Comparison of ENCODE assay signal across 9 cellular contexts in genomic region chr2:158459161-158460003, GRCh38. TPM values are rescaled to one million over a fixed set of nuclear protein-coding genes. Genes with fewer than 3 reads are reported as not detected.
A peak's percentile ranks its signal among the peaks of the same experiment; 100 is the strongest.
DNase-seq lines count a peak whose midpoint lies in the region; ATAC-seq, FAIRE-seq and TF ChIP-seq lines count a peak whose summit lies in the region.
"Had no signal": no experiment of that assay in that cellular context is flagged by ENCODE, and none has a peak within 500 bp of the region (broad histone marks: within the 10 kb centered on the region; RNA-seq: fewer than 3 reads in every experiment).

No MANE protein-coding gene starts in this region.

- TF ChIP-seq CTCF in H9 (conservative IDR thresholded peaks at IDR 0.05) (no peak), H1 (IDR thresholded peaks at IDR 0.05; ENCODE audit: control extremely low read depth in 1 of 3, insufficient read depth in 1 of 3, low read depth in 1 of 3, low read length in 3 of 3) (no peak), osteocyte (IDR thresholded peaks at IDR 0.05) (no peak), GM20000 (IDR thresholded peaks at IDR 0.05; ENCODE audit: extremely low read depth, missing control alignments) (no peak)

- H4K20me1 ChIP-seq in H9 (ENCODE audit: control insufficient read depth, insufficient read depth, insufficient read length) (no peaks in the 10 kb centered on the region), H1 (replicated peaks in 1 of 2; ENCODE audit: control insufficient read depth in 1 of 2, insufficient read depth in 2 of 2, low read length in 2 of 2) (peaks cover 11 to 15% of the 10 kb centered on the region in 2 experiments)

- H2BK5ac ChIP-seq in H9 (ENCODE audit: insufficient read length, low read length), result no peak overlapping the region
- no peak overlapping the region for H2BK5ac ChIP-seq in H1 (ENCODE audit: low read depth, low read length)

- ATAC-seq in HG03039 (IDR thresholded peaks at IDR 0.05; ENCODE audit: unreplicated experiment), result no peak
- ATAC-seq in GM18867 (IDR thresholded peaks at IDR 0.05; ENCODE audit: unreplicated experiment), result no peak
- no peak for ATAC-seq in GM21526 (IDR thresholded peaks at IDR 0.05; ENCODE audit: low FRiP score, unreplicated experiment)

- H3K9me3 Mint-ChIP-seq in H9 (no peaks in the 10 kb centered on the region), osteocyte (ENCODE audit: unreplicated experiment) (no peaks in the 10 kb centered on the region)

- H2BK20ac ChIP-seq in H9 (ENCODE audit: low read depth, low read length, poor library complexity, severe bottlenecking) (no peak overlapping the region), H1 (ENCODE audit: low read length) (no peak overlapping the region)

- H3K23ac ChIP-seq in H9 (ENCODE audit: insufficient read length, low read depth, low read length), result no peak overlapping the region
- no peak overlapping the region for H3K23ac ChIP-seq in H1 (ENCODE audit: insufficient read length)

- no peaks in the 10 kb centered on the region for H3K27me3 Mint-ChIP-seq in H9 (ENCODE audit: low read depth)
- H3K27me3 Mint-ChIP-seq in osteocyte (ENCODE audit: unreplicated experiment), result no peaks in the 10 kb centered on the region

- no peak overlapping the region for H4K5ac ChIP-seq in H9 (ENCODE audit: insufficient read length, low read depth, low read length)
- H4K5ac ChIP-seq in H1 (ENCODE audit: insufficient read length, low read depth, low read length), result no peak overlapping the region

- no CpG with 5 or more reads among the region's 9 CpGs for WGBS in H9 (ENCODE audit: extremely low coverage, insufficient read length, low lambda C conversion rate)
- 50% methylated on average over 9 of the region's 9 CpGs; no CpG with 5 or more reads in 1 of the 2 experiments for WGBS in H1 (ENCODE audit: extremely low coverage in 1 of 2, insufficient coverage in 1 of 2, insufficient read length in 1 of 2, insufficient replicate concordance in 2 of 2, low coverage in 1 of 2, low lambda C conversion rate in 2 of 2, missing lambda C conversion rate in 1 of 2), 2 experiments

- H3K27ac ChIP-seq in H9 (ENCODE audit: insufficient read length, low read depth, low read length) (no peak overlapping the region), H1 (ENCODE audit: low read depth, low read length) (no peak overlapping the region)

- H3K27me3 ChIP-seq in H9 (ENCODE audit: insufficient read depth, low read length) (no peaks in the 10 kb centered on the region), H1 (replicated peaks in 1 of 4; ENCODE audit: control insufficient read depth in 3 of 4, extremely low read depth in 1 of 4, insufficient read depth in 3 of 4, low read length in 3 of 4) (no peaks in the 10 kb centered on the region)

- H4K91ac ChIP-seq in H9 (ENCODE audit: insufficient read length, low read depth, low read length) (no peak overlapping the region), H1 (replicated peaks; ENCODE audit: insufficient read length, low read length) (no peak overlapping the region)

- H4K8ac ChIP-seq in H9 (replicated peaks; ENCODE audit: insufficient read length, low read depth, low read length), result no peak overlapping the region
- H4K8ac ChIP-seq in H1 (ENCODE audit: extremely low read depth, insufficient read depth, low read length), result no peak overlapping the region

- POLR2A ChIA-PET in H1 (lab: Charles Lee; ENCODE audit: partially characterized antibody), result interaction anchor here (0.7 to 3.1 kb wide), 5 partner anchors 9 to 46 kb away, joined by 3 to 16 read pairs (median 4); no protein-coding TSS in a partner anchor

- H3K23me2 ChIP-seq in H9 (ENCODE audit: insufficient read length, low read depth, low read length, poor library complexity, severe bottlenecking) (peaks cover 8% of the 10 kb centered on the region), H1 (ENCODE audit: low read depth, low read length) (peaks cover 12% of the 10 kb centered on the region; the same call in 1 of the 2 replicates)

- H3K4me1 Mint-ChIP-seq in H9, result peaks cover 40 to 44% of the 10 kb centered on the region in 2 experiments
- H3K4me1 Mint-ChIP-seq in osteocyte (ENCODE audit: unreplicated experiment), result peaks cover 56% of the 10 kb centered on the region

- TF ChIP-seq EP300 in H1 (IDR thresholded peaks at IDR 0.05; ENCODE audit: borderline replicate concordance in 1 of 2, low read depth in 2 of 2, low read length in 2 of 2), result no peak

- peaks cover 21% of the 10 kb centered on the region; the same call in 1 of the 2 replicates for H3K79me2 ChIP-seq in H9 (ENCODE audit: insufficient read depth, low read length)
- peaks cover 16 to 63% of the 10 kb centered on the region in 2 experiments for H3K79me2 ChIP-seq in H1 (ENCODE audit: control insufficient read depth in 1 of 2, insufficient read depth in 2 of 2, low read length in 2 of 2)

- no peak for TF ChIP-seq POLR2A in H1 (IDR thresholded peaks at IDR 0.05; ENCODE audit: control extremely low read depth in 1 of 2, low read depth in 2 of 2, low read length in 2 of 2)

- H3K4me3 Mint-ChIP-seq in H9 (peak overlapping the region; percentile 96 to 97), osteocyte (ENCODE audit: unreplicated experiment) (peak overlapping the region; percentile 93)

- peak overlapping the region in 3 of 4 experiments; percentile 77 to 90 (median 79); a peak in 3 of 8 replicates for H3K4me3 ChIP-seq in H1 (ENCODE audit: extremely low read depth in 1 of 4, insufficient read depth in 2 of 4, low read depth in 3 of 4, low read length in 4 of 4)

- H2BK12ac ChIP-seq in H9 (ENCODE audit: insufficient read length, low read depth, low read length) (no peak overlapping the region), H1 (ENCODE audit: low read depth, low read length) (no peak overlapping the region)

- H2AFZ ChIP-seq in H9 (ENCODE audit: low read length) (no peak overlapping the region), H1 (ENCODE audit: low read length) (no peak overlapping the region)

- no peak overlapping the region for H3K9ac ChIP-seq in H9 (ENCODE audit: extremely low read depth, insufficient read length, low read length)
- peak overlapping the region in 1 of 4 experiments; percentile 36; a peak in 1 of 7 replicates for H3K9ac ChIP-seq in H1 (replicated peaks in 1 of 4; ENCODE audit: extremely low read depth in 1 of 4, low read depth in 3 of 4, low read length in 3 of 4)

- no peak for DNase-seq in H9
- DNase-seq in NCI-H748 (lab: John Stamatoyannopoulos, UW; ENCODE audit: unreplicated experiment), result peak; percentile 27
- DNase-seq in H1 (ENCODE audit: low read depth in 1 of 2, low spot score in 2 of 2), result no peak
- no peak for DNase-seq in osteocyte (ENCODE audit: extremely low spot score, unreplicated experiment)
- DNase-seq in GM20000 (ENCODE audit: low spot score), result no peak
- DNase-seq: activated CD4-positive, alpha-beta T cell treated with anti-CD3 and anti-CD28 coated beads for 1 hour had no signal

- H3K36me3 ChIP-seq in H1 (ENCODE audit: control insufficient read depth in 2 of 4, insufficient read depth in 4 of 4, low read length in 3 of 4), result no peaks in the 10 kb centered on the region

- no peak overlapping the region for H3K4ac ChIP-seq in H9 (ENCODE audit: low read depth, low read length)
- no peak overlapping the region for H3K4ac ChIP-seq in H1 (replicated peaks; ENCODE audit: insufficient read length, low read depth, low read length)

- H3K14ac ChIP-seq in H9 (ENCODE audit: insufficient read depth, low read length), result no peak overlapping the region
- no peak overlapping the region for H3K14ac ChIP-seq in H1 (ENCODE audit: insufficient read length)

- no peak overlapping the region; a peak in 1 of 7 replicates for H3K27ac Mint-ChIP-seq in H9
- H3K27ac Mint-ChIP-seq in osteocyte (ENCODE audit: unreplicated experiment), result peak overlapping the region; percentile 82

- CTCF ChIA-PET in H1 (lab: Charles Lee; ENCODE audit: partially characterized antibody), result interaction anchor here (0.7 to 3.4 kb wide), 11 partner anchors 8 to 426 kb away, joined by 3 to 13 read pairs (median 4); no protein-coding TSS in a partner anchor

- TF ChIP-seq RAD21 in H1 (IDR thresholded peaks at IDR 0.05 in 1 of 2, conservative IDR thresholded peaks at IDR 0.05 in 1 of 2; ENCODE audit: low read depth in 2 of 2, low read length in 2 of 2), result no peak

- H3K4me2 ChIP-seq in H9 (ENCODE audit: insufficient read depth, insufficient read length, low read length) (peak overlapping the region; percentile 44), H1 (ENCODE audit: insufficient read depth in 1 of 2, low read depth in 2 of 2, low read length in 2 of 2) (peak overlapping the region; percentile 84 to 94)

- no peak overlapping the region for H3T11ph ChIP-seq in H9 (ENCODE audit: low read length)

- H3K18ac ChIP-seq in H9 (ENCODE audit: insufficient read length, low read depth, low read length) (no peak overlapping the region), H1 (ENCODE audit: extremely low read depth, low read length) (no peak overlapping the region)

- peaks cover 4% of the 10 kb centered on the region; the same call in 1 of the 2 replicates for H3K4me1 ChIP-seq in H9 (ENCODE audit: insufficient read depth, low read length)
- H3K4me1 ChIP-seq in H1 (replicated peaks in 1 of 4; ENCODE audit: control insufficient read depth in 3 of 4, insufficient read depth in 4 of 4, low read length in 3 of 4), result peaks cover 2 to 8% (median 6%) of the 10 kb centered on the region in 4 experiments; a peak in 5 of 7 replicates

- H2AK5ac ChIP-seq in H9 (ENCODE audit: insufficient read length, low read length) (no peak overlapping the region), H1 (ENCODE audit: low read depth, low read length) (no peak overlapping the region)

- no peaks in the 10 kb centered on the region for H3K9me3 ChIP-seq in H9 (ENCODE audit: control insufficient read depth, low read depth, low read length)
- H3K9me3 ChIP-seq in H1 (ENCODE audit: insufficient read depth in 2 of 2, low read depth in 1 of 2, low read length in 1 of 2), result no peaks in the 10 kb centered on the region

- no peak overlapping the region for H3K56ac ChIP-seq in H9 (ENCODE audit: insufficient read length, low read depth, low read length)
- no peak overlapping the region for H3K56ac ChIP-seq in H1 (replicated peaks; ENCODE audit: insufficient read length, low read depth, low read length)

- H2BK15ac ChIP-seq in H9 (ENCODE audit: low read depth, low read length) (no peak overlapping the region), H1 (ENCODE audit: low read length) (no peak overlapping the region)

- H2BK120ac ChIP-seq in H9 (ENCODE audit: low read depth, low read length, poor library complexity, severe bottlenecking) (no peak overlapping the region), H1 (replicated peaks; ENCODE audit: low read depth, low read length) (no peak overlapping the region)

- H3K36me3 Mint-ChIP-seq in H9 (ENCODE audit: insufficient read depth in 1 of 3, low read depth in 3 of 3) (peaks cover 0 to 3% (median 0%) of the 10 kb centered on the region in 3 experiments; a peak in 2 of 7 replicates), osteocyte (ENCODE audit: unreplicated experiment) (no peaks in the 10 kb centered on the region)

- H3K79me1 ChIP-seq in H9 (ENCODE audit: insufficient read depth, low read depth, low read length, poor library complexity, severe bottlenecking), result no peaks in the 10 kb centered on the region
- H3K79me1 ChIP-seq in H1 (ENCODE audit: low read depth, low read length), result peaks cover 4% of the 10 kb centered on the region; the same call in 1 of the 2 replicates

- FAIRE-seq in H1 (lab: Jason Lieb, UNC), result no peak

RNA-seq across cellular contexts. Expression of gene PKP4, which starts 2.6 kb away (rescaled TPM):
- total RNA-seq in H9 (2021) (52.0 and 52.3 TPM in 2 replicates), osteocyte (119 TPM in 2 replicates)
- 83.6 and 88.0 TPM in 2 replicates for total RNA-seq in H1 (2021; fragmentation: NEBNext Ultra II Directional; extraction: Animal tissue kit (Norgen Biotek cat#: 25700))
- polyA plus RNA-seq in H1 (2011; rRNA removed), result 48.2 and 67.2 TPM in 2 replicates
- polyA plus RNA-seq in H1 (2011; cell fraction: cytosol; rRNA removed), result 59.0 TPM
- 126 TPM for polyA plus RNA-seq in H1 (2011; cell fraction: nucleus; rRNA removed)
- polyA plus RNA-seq in H1 (2012, experiment 1 of 2), result 55.6 to 64.2 TPM (median 63.5 TPM) in 4 replicates
- 7.3 TPM for polyA plus RNA-seq in H1 (2012, experiment 2 of 2)
- polyA plus RNA-seq in H1 (2013, experiment 1 of 2), result 43.1 TPM
- polyA plus RNA-seq in H1 (2013, experiment 2 of 2), result 37.4 TPM
- 120 and 142 TPM in 2 replicates for polyA minus RNA-seq in H1 (2011; rRNA and poly(A)+ RNA removed)
- polyA minus RNA-seq in H1 (2011; cell fraction: cytosol; rRNA and poly(A)+ RNA removed), result 69.0 TPM
- polyA minus RNA-seq in H1 (2011; cell fraction: nucleus; rRNA and poly(A)+ RNA removed), result 133 TPM

RNA-seq across cellular contexts. Expression of gene CCDC148, which starts 2.8 kb away (rescaled TPM):
- 1.1 and 1.5 TPM in 2 replicates for total RNA-seq in H9 (2021)
- total RNA-seq in H1 (2021; fragmentation: NEBNext Ultra II Directional; extraction: Animal tissue kit (Norgen Biotek cat#: 25700)), result 1.3 and 1.5 TPM in 2 replicates
- polyA plus RNA-seq in H1 (2011; rRNA removed), result 0.45 and 0.61 TPM in 2 replicates
- polyA plus RNA-seq in H1 (2011; cell fraction: cytosol; rRNA removed), result 0.81 TPM
- 1.2 TPM for polyA plus RNA-seq in H1 (2011; cell fraction: nucleus; rRNA removed)
- 1.2 to 1.9 TPM (median 1.4 TPM) in 4 replicates for polyA plus RNA-seq in H1 (2012, experiment 1 of 2)
- polyA plus RNA-seq in H1 (2012, experiment 2 of 2), result 0.12 TPM
- polyA plus RNA-seq in H1 (2013, experiment 1 of 2), result 0.83 TPM
- 0.66 TPM for polyA plus RNA-seq in H1 (2013, experiment 2 of 2)
- 0.91 and 2.5 TPM in 2 replicates for polyA minus RNA-seq in H1 (2011; rRNA and poly(A)+ RNA removed)
- polyA minus RNA-seq in H1 (2011; cell fraction: cytosol; rRNA and poly(A)+ RNA removed), result not detected
- 4.3 TPM for polyA minus RNA-seq in H1 (2011; cell fraction: nucleus; rRNA and poly(A)+ RNA removed)
- total RNA-seq in osteocyte, result 2.2 and 2.8 TPM in 2 replicates
